ENCODE assay signal across 8 cellular contexts in the genomic region with DNA sequence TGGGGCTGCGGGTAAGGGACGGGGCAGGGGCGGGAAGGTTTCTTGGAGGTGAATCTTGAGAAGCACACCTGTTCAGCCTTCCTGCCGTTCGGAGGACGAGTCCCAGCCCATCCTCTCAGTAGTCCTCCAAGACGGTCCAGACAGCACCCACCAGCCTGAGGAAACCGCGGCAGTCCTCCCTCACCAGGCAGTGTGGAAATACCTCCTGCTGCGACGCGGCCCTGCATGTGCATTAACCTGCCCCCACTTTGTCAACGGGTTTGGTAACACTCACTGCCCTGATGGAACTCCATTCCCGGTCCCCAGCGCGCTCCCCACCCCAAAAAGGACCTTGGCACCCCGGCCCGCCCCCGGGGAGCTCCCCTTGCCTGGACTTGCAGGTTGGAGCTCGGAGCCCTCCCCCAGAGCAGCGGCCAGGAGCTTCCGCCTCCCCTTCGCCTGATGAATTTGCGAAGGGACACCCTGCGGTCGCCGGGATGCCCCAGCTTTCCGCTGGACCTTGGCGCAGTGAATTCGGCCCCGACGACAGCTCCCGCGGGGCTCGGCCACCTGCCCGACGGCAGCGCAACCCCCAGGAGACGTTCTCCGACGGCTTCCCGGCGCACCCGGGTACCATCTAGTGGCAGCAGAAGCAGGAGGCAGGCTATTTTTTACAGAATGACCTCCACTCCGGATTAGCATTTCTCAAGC. TPM values are rescaled to one million over a fixed set of nuclear protein-coding genes. Genes with fewer than 3 reads are reported as not detected.
DNase-seq lines count a peak whose midpoint lies in the region; ATAC-seq, FAIRE-seq and TF ChIP-seq lines count a peak whose summit lies in the region.

No MANE protein-coding gene starts in this region.

- no peak for FAIRE-seq in H54 (lab: Jason Lieb, UNC)

- 19 to 31% (median 23%) methylated on average over 43 to 45 of the region's 45 CpGs for WGBS in heart left ventricle, 4 donors
- WGBS in sigmoid colon, 2 donors, result 44 to 83% methylated on average over 45 of the region's 45 CpGs
- WGBS in esophagus muscularis mucosa, result 25% methylated on average over 12 of the region's 45 CpGs

- TF ChIP-seq EP300 in sigmoid colon (IDR thresholded peaks at IDR 0.05) (no peak), esophagus muscularis mucosa (IDR thresholded peaks at IDR 0.05) (no peak)

- TF ChIP-seq CTCF in AG04450 (IDR thresholded peaks at IDR 0.05; ENCODE audit: low read depth, low read length), result peak; percentile 45
- peak in 11 of 12 donors; percentile 20 to 55 (median 33) for TF ChIP-seq CTCF in heart left ventricle (IDR thresholded peaks at IDR 0.05)
- TF ChIP-seq CTCF in sigmoid colon (IDR thresholded peaks at IDR 0.05), result no peak
- TF ChIP-seq CTCF in esophagus muscularis mucosa (IDR thresholded peaks at IDR 0.05), result peak in 1 of 3 experiments; percentile 36

- intact Hi-C loops in heart left ventricle (cut with DNase I) (loop anchor here in 9 of 10 donors (2.0 to 10.0 kb wide), 5 partner anchors 100 to 295 kb away; partner anchors contain the start of gene ERMN (in 2 of the 9)), sigmoid colon (cut with DNase I) (no loop called here), esophagus muscularis mucosa (cut with DNase I) (no loop called here)

- ATAC-seq in GM19452 (IDR thresholded peaks at IDR 0.05; ENCODE audit: unreplicated experiment), result peak; percentile 56
- peak in 2 of 4 donors; percentile 44 to 49 for ATAC-seq in heart left ventricle

- CTCF ChIA-PET in AG04450 (lab: Charles Lee), result interaction anchor here (0.7 kb wide), 1 partner anchor 99 kb away, joined by 3 read pairs; no protein-coding TSS in a partner anchor

- POLR2A ChIA-PET in AG04450 (lab: Yijun Ruan, JAX), result interaction anchor here (0.7 kb wide), 1 partner anchor 711 kb away, joined by 5 read pairs; no protein-coding TSS in a partner anchor

- H3K36me3 ChIP-seq in heart left ventricle (no peaks in the 10 kb centered on the region), sigmoid colon (no peaks in the 10 kb centered on the region), esophagus muscularis mucosa (no peaks in the 10 kb centered on the region)

- H3K4me1 ChIP-seq in heart left ventricle (no peaks in the 10 kb centered on the region), sigmoid colon (no peaks in the 10 kb centered on the region), esophagus muscularis mucosa (peaks cover 0 to 6% (median 2%) of the 10 kb centered on the region in 4 donors)

- H3K27ac ChIP-seq in AG04450 (ENCODE audit: low read depth, low read length) (no peak overlapping the region), heart left ventricle (no peak overlapping the region), sigmoid colon (no peak overlapping the region), esophagus muscularis mucosa (replicated peaks in 1 of 4) (no peak overlapping the region)

- H3K27me3 ChIP-seq in AG04450 (ENCODE audit: control insufficient read depth, insufficient read depth, low read length) (peaks cover 16% of the 10 kb centered on the region), heart left ventricle (peaks cover 0 to 26% (median 3%) of the 10 kb centered on the region in 9 donors), sigmoid colon (peaks cover 0 to 14% (median 0%) of the 10 kb centered on the region in 3 donors), esophagus muscularis mucosa (peaks cover 0 to 18% (median 5%) of the 10 kb centered on the region in 4 donors)

- no peak overlapping the region for H3K4me3 ChIP-seq in AG04450 (ENCODE audit: low read depth, low read length)
- H3K4me3 ChIP-seq in heart left ventricle, result peak overlapping the region in 3 of 12 donors; percentile 25 to 40 (median 26)
- no peak overlapping the region for H3K4me3 ChIP-seq in sigmoid colon
- H3K4me3 ChIP-seq in esophagus muscularis mucosa, result peak overlapping the region in 2 of 4 donors; percentile 8 to 36

- TF ChIP-seq POLR2A in heart left ventricle (IDR thresholded peaks at IDR 0.05), result no peak
- no peak for TF ChIP-seq POLR2A in sigmoid colon (IDR thresholded peaks at IDR 0.05)
- no peak for TF ChIP-seq POLR2A in esophagus muscularis mucosa (IDR thresholded peaks at IDR 0.05; ENCODE audit: low read depth)
- TF ChIP-seq POLR2A in H54 (IDR thresholded peaks at IDR 0.05; ENCODE audit: low read depth, low read length), result no peak

- H3K9me3 ChIP-seq in AG04450 (ENCODE audit: control insufficient read depth, insufficient read depth, low read length) (no peaks in the 10 kb centered on the region; the same call in 1 of the 2 replicates), heart left ventricle (no peaks in the 10 kb centered on the region), sigmoid colon (no peaks in the 10 kb centered on the region), esophagus muscularis mucosa (no peaks in the 10 kb centered on the region)

- no peak for DNase-seq in AG04450 (ENCODE audit: low read depth, low spot score)
- peak; percentile 49 for DNase-seq in NOMO-1 treated with DMSO at 0.1 percent for 48 hours (lab: John Stamatoyannopoulos, UW; ENCODE audit: unreplicated experiment)
- DNase-seq in activated gamma-delta T cell (lab: John Stamatoyannopoulos, UW), result peak; percentile 13
- peak in 3 of 5 donors; percentile 8 to 34 (median 32) for DNase-seq in heart left ventricle
- peak; percentile 60 for DNase-seq in sigmoid colon
- DNase-seq in esophagus muscularis mucosa (ENCODE audit: extremely low spot score), result no peak
- DNase-seq in H54 (ENCODE audit: insufficient read length, low spot score), result no peak

RNA-seq across cellular contexts. Expression of gene ACVR1C, which starts 31.5 kb away (rescaled TPM):
- polyA plus RNA-seq in AG04450 (2011; rRNA removed) (0.04 and 0.14 TPM in 2 replicates), heart left ventricle (under 1 TPM; 0.08 to 0.21 TPM), sigmoid colon (1 to 10 TPM; 1.6 to 2.4 (median 2.2) TPM)
- 0.17 TPM in 1 of 2 replicates, not detected in the other for polyA minus RNA-seq in AG04450 (2011; rRNA and poly(A)+ RNA removed)
- total RNA-seq in heart left ventricle (1 to 10 TPM in 1 of 9 donors, under 1 TPM in 8; 0.09 to 7.3 (median 0.20) TPM), sigmoid colon (1 to 10 TPM in 2 of 4 donors, under 1 TPM in 2; 0.14 to 1.9 (median 0.70) TPM), esophagus muscularis mucosa (under 1 TPM in 3 of 4 donors, not detected in 1; under 0.01 to 0.71 (median 0.06) TPM)

Comparison
In these comparisons a context has a peak if more than half of its experiments do, and no peak if none do; other contexts are left out.
1. DNase-seq: peak in NOMO-1 treated with DMSO at 0.1 percent for 48 hours (single experiment), activated gamma-delta T cell (single experiment), heart left ventricle (3 of 5) and sigmoid colon (single experiment); none in AG04450 (single experiment), esophagus muscularis mucosa (single experiment) and H54 (single experiment).
2. CTCF ChIP-seq: peak in AG04450 (single experiment) and heart left ventricle (11 of 12); none in sigmoid colon (0 of 4).
3. intact Hi-C loops: an anchor here in heart left ventricle (2.0 to 10.0 kb wide); none called in sigmoid colon and esophagus muscularis mucosa.